In the genomic region with DNA sequence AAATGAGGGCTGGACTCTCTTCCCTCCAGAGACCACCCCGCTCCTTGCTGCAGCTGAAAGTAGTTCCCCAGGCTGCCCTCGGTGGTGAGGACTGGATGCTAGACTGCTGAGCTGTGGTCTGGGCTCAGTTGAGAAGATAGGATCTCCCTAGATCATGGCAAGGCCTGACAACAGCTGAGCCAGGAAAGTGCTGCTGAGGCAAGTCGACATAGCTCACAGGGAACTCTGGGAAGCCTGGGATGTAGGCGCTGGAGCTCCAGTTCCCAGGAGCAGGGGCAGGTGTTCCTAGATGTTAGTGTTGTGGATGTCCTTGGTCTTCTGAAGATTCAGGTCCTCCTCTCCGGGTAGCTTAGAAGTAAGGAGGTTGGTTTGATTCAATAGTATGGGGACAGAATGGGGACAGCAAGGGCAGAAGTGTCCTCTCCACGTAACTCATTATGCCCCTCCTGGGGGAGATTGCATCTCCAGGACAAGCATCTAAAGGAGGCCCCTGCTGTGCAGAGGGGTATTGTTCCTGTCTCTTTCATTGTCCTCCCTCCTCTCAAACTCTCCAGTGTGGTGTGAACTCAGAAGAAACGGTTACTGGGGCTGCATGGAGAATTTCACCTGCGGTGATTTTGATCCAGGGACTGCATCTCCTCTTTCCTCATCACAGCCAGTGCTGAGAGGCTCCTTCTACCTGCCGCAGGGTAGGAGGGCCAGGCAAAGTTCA, we compare ENCODE assay signal across 17 cellular contexts. TPM values are rescaled to one million over a fixed set of nuclear protein-coding genes. Genes with fewer than 3 reads are reported as not detected.
A peak's percentile ranks its signal among the peaks of the same experiment; 100 is the strongest.
DNase-seq lines count a peak whose midpoint lies in the region; ATAC-seq and TF ChIP-seq lines count a peak whose summit lies in the region.
"Had no signal": no experiment of that assay in that cellular context is flagged by ENCODE, and none has a peak within 500 bp of the region (broad histone marks: within the 10 kb centered on the region; RNA-seq: fewer than 3 reads in every experiment).

No MANE protein-coding gene starts in this region.

- no peaks in the 10 kb centered on the region for H3K9me3 Mint-ChIP-seq in neural progenitor cell
- H3K9me3 Mint-ChIP-seq: natural killer cell treated with Interleukin-12 subunit alpha and Interleukin-12 subunit beta and Interleukin-15 and Interleukin-18, amount 100 ng/mL, for 72 hours had no signal

- peaks cover 61% of the 10 kb centered on the region for H3K4me1 Mint-ChIP-seq in neural progenitor cell

- peak overlapping the region; percentile 71 for H3K4me2 ChIP-seq in neural progenitor cell
- H3K4me2 ChIP-seq: PC-9 had no signal

- H3K27me3 Mint-ChIP-seq in neural progenitor cell (ENCODE audit: insufficient read depth, low read depth): peaks cover 5% of the 10 kb centered on the region
- H3K27me3 Mint-ChIP-seq: activated CD8-positive, alpha-beta memory T cell treated with anti-CD3 and anti-CD28 coated beads, Interleukin-2, amount 10 ng/mL, durations not matched to agents 7 days and 5 days; natural killer cell treated with Interleukin-12 subunit alpha and Interleukin-12 subunit beta and Interleukin-15 and Interleukin-18, amount 100 ng/mL, for 72 hours had no signal

- peaks cover 6% of the 10 kb centered on the region for H3K79me2 ChIP-seq in neural progenitor cell (ENCODE audit: low read depth)

- H4K20me1 ChIP-seq in neural progenitor cell (ENCODE audit: low read depth): peaks cover 7% of the 10 kb centered on the region

- H3K4me3 ChIP-seq in adipocyte (ENCODE audit: low read length) (no peak overlapping the region), neural progenitor cell (peak overlapping the region; percentile 15)
- H3K4me3 ChIP-seq: PC-9, tibial nerve had no signal

- no peak overlapping the region for H3K27ac Mint-ChIP-seq in neural progenitor cell
- H3K27ac Mint-ChIP-seq: activated CD8-positive, alpha-beta memory T cell treated with anti-CD3 and anti-CD28 coated beads, Interleukin-2, amount 10 ng/mL, durations not matched to agents 7 days and 5 days had no signal

- DNase-seq in NCI-H2171 treated with DMSO at 0.1 percent for 48 hours (lab: John Stamatoyannopoulos, UW) (peak; percentile 28), NCI-H2171 (lab: John Stamatoyannopoulos, UW) (no peak), ELF-1 (ENCODE audit: low read depth, low spot score) (peak; percentile 38), adipocyte (ENCODE audit: low read depth) (no peak), neural progenitor cell (ENCODE audit: low spot score) (peak; percentile 49), Right ventricle myocardium superior (no peak), cortex of kidney (lab: John Stamatoyannopoulos, UW) (no peak)
- DNase-seq: activated CD8-positive, alpha-beta memory T cell treated with anti-CD3 and anti-CD28 coated beads, Interleukin-2, amount 10 ng/mL, durations not matched to agents 7 days and 5 days; amniotic stem cell; NCI-H187; PC-9; stimulated activated CD4-positive, alpha-beta T cell treated with anti-CD3 and anti-CD28 coated beads, Interleukin-1b, Interleukin-23, amount 100 ng/mL, for 48 hours had no signal

- H3K27ac ChIP-seq in neural progenitor cell: peak overlapping the region; percentile 67
- H3K27ac ChIP-seq: epithelial cell of prostate, PC-9, tibial nerve had no signal

- H3K9ac ChIP-seq in adipocyte (ENCODE audit: low read length) (peak overlapping the region; percentile 21), neural progenitor cell (peak overlapping the region; percentile 27)

- ATAC-seq in HG03469 (IDR thresholded peaks at IDR 0.05; ENCODE audit: unreplicated experiment) (no peak), Right ventricle myocardium superior (ENCODE audit: poor library complexity) (no peak)
- ATAC-seq: activated CD8-positive, alpha-beta memory T cell treated with anti-CD3 and anti-CD28 coated beads, Interleukin-2, amount 10 ng/mL, durations not matched to agents 7 days and 5 days; natural killer cell treated with Interleukin-12 subunit alpha and Interleukin-12 subunit beta and Interleukin-15 and Interleukin-18, amount 100 ng/mL, for 72 hours had no signal

- H2AFZ ChIP-seq in neural progenitor cell (replicated peaks): no peak overlapping the region
- H2AFZ ChIP-seq: PC-9 had no signal

- no peak for TF ChIP-seq CTCF in neural progenitor cell (IDR thresholded peaks at IDR 0.05)

- H3K4me1 ChIP-seq in adipocyte (ENCODE audit: control insufficient read depth, insufficient read depth, low read length) (peaks cover 24% of the 10 kb centered on the region), neural progenitor cell (peaks cover 20% of the 10 kb centered on the region)

- no peaks in the 10 kb centered on the region for H3K27me3 ChIP-seq in adipocyte (replicated peaks; ENCODE audit: control insufficient read depth, insufficient read depth, low read length)
- no peaks in the 10 kb centered on the region for H3K27me3 ChIP-seq in neural progenitor cell
- H3K27me3 ChIP-seq: tibial nerve had no signal

- H3K9me3 ChIP-seq in adipocyte (ENCODE audit: control insufficient read depth, low read length): no peaks in the 10 kb centered on the region
- no peaks in the 10 kb centered on the region for H3K9me3 ChIP-seq in neural progenitor cell (ENCODE audit: low read depth)
- H3K9me3 ChIP-seq: tibial nerve had no signal

- H3F3A ChIP-seq in neural progenitor cell (ENCODE audit: low read depth): peaks cover 37% of the 10 kb centered on the region

- H3K36me3 ChIP-seq in adipocyte (ENCODE audit: control insufficient read depth, insufficient read depth, low read length, severe bottlenecking) (peaks cover 32% of the 10 kb centered on the region), neural progenitor cell (no peaks in the 10 kb centered on the region)

- no peak overlapping the region for H3K4me3 Mint-ChIP-seq in neural progenitor cell
- H3K4me3 Mint-ChIP-seq: activated CD8-positive, alpha-beta memory T cell treated with anti-CD3 and anti-CD28 coated beads, Interleukin-2, amount 10 ng/mL, durations not matched to agents 7 days and 5 days; natural killer cell treated with Interleukin-12 subunit alpha and Interleukin-12 subunit beta and Interleukin-15 and Interleukin-18, amount 100 ng/mL, for 72 hours had no signal

- intact Hi-C loops in Right ventricle myocardium superior (cut with DNase I): no loop called here

- peaks cover 5% of the 10 kb centered on the region for H3K36me3 Mint-ChIP-seq in neural progenitor cell

RNA-seq across cellular contexts. Expression of gene CYB561D1, which starts 3.7 kb away (rescaled TPM):
- total RNA-seq in neural progenitor cell (ENCODE audit: low replicate concordance) (4.3 and 6.8 TPM in 2 replicates), Right ventricle myocardium superior (5.3 TPM)

RNA-seq across cellular contexts. Expression of gene AMIGO1, which starts 11.9 kb away (rescaled TPM):
- total RNA-seq in neural progenitor cell (ENCODE audit: low replicate concordance) (4.5 and 6.0 TPM in 2 replicates), Right ventricle myocardium superior (19.3 TPM)

RNA-seq across cellular contexts. Expression of gene ATXN7L2, which starts 13.9 kb away (rescaled TPM):
- 6.5 and 8.5 TPM in 2 replicates for total RNA-seq in neural progenitor cell (ENCODE audit: low replicate concordance)
- 2.4 TPM for total RNA-seq in Right ventricle myocardium superior

RNA-seq across cellular contexts. Expression of gene SYPL2, which starts 31.3 kb away (rescaled TPM):
- not detected in 2 replicates for total RNA-seq in neural progenitor cell (ENCODE audit: low replicate concordance)
- total RNA-seq in Right ventricle myocardium superior: 28.9 TPM
- total RNA-seq: activated CD8-positive, alpha-beta memory T cell treated with anti-CD3 and anti-CD28 coated beads, Interleukin-2, amount 10 ng/mL, durations not matched to agents 7 days and 5 days; HT-29; natural killer cell treated with Interleukin-12 subunit alpha and Interleukin-12 subunit beta and Interleukin-15 and Interleukin-18, amount 100 ng/mL, for 72 hours had no signal

RNA-seq across cellular contexts. Expression of gene GPR61, which starts 42.1 kb away (rescaled TPM):
- 0.71 and 1.4 TPM in 2 replicates for total RNA-seq in neural progenitor cell (ENCODE audit: low replicate concordance)
- total RNA-seq in Right ventricle myocardium superior: 0.32 TPM
- total RNA-seq: HT-29; natural killer cell treated with Interleukin-12 subunit alpha and Interleukin-12 subunit beta and Interleukin-15 and Interleukin-18, amount 100 ng/mL, for 72 hours; PC-9 had no signal

Comparison
In these comparisons a context has a peak if more than half of its experiments do, and no peak if none do; other contexts are left out.
1. DNase-seq: peak in NCI-H2171 treated with DMSO at 0.1 percent for 48 hours (single experiment), ELF-1 (single experiment) and neural progenitor cell (single experiment); none in NCI-H2171 (single experiment), adipocyte (single experiment), Right ventricle myocardium superior (single experiment) and cortex of kidney (single experiment).